ENCODE assay signal across 1 cellular context in genomic region chr19:40255619-40256166, GRCh38.
TF ChIP-seq lines count a peak whose summit lies in the region.

No MANE protein-coding gene starts in this region.

TF ChIP-seq in liver, 16 proteins besides CTCF, POLR2A, EP300 and RAD21:
- TF ChIP-seq HNF4A (conservative IDR thresholded peaks at IDR 0.05) (peak; percentile 42 to 50), HNF4G (IDR thresholded peaks at IDR 0.05) (no peak)
